ENCODE assay signal across 19 cellular contexts in the genomic region with DNA sequence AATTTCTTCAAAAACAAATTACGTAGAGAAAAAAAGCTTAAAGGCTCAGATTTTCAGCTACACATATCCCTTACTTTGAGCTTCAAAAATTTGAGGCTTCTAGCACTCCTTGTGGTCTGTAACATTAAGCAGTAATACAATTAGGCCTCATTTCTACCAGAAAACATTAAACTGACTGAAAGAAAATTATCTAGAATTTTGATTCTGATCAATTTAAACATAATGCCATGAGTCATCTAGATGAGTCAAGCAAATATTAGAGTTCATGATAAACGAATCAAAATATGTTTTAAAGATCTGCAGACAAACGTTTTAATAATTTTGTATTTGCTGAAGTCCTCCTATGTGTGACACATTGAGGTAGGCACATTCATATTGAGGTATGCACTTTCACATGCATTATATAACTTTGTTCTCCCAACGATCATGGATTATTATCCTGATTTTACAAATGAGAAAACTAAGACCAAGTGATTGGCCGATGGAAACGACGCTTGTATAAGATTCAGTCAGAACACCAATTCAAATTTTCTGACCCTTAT. TPM values are rescaled to one million over a fixed set of nuclear protein-coding genes. Genes with fewer than 3 reads are reported as not detected.
DNase-seq lines count a peak whose midpoint lies in the region; ATAC-seq, FAIRE-seq and TF ChIP-seq lines count a peak whose summit lies in the region.
"Had no signal": no experiment of that assay in that cellular context is flagged by ENCODE, and none has a peak within 500 bp of the region (broad histone marks: within the 10 kb centered on the region; RNA-seq: fewer than 3 reads in every experiment).

No MANE protein-coding gene starts in this region.

- H3K4me3 ChIP-seq in Panc1 (ENCODE audit: low read depth in 2 of 2, low read length in 2 of 2) (no peak overlapping the region), endothelial cell of umbilical vein (replicated peaks in 1 of 3; ENCODE audit: insufficient read depth in 1 of 3, low read depth in 1 of 3, low read length in 3 of 3) (no peak overlapping the region), subcutaneous abdominal adipose tissue (ENCODE audit: low read depth in 1 of 5, low read length in 5 of 5) (no peak overlapping the region)
- H3K4me3 ChIP-seq: skin epidermis had no signal

- no peak overlapping the region for H3K4me2 ChIP-seq in endothelial cell of umbilical vein (ENCODE audit: insufficient read depth, low read length)

- POLR2A ChIA-PET in Panc1 (lab: Charles Lee) (interaction anchor here (0.6 kb wide), 1 partner anchor 399 kb away, joined by 18 read pairs; no protein-coding TSS in a partner anchor), endothelial cell of umbilical vein (lab: Charles Lee) (no interaction called here)

- TF ChIP-seq CTCF in Panc1 (IDR thresholded peaks at IDR 0.05): peak; percentile 5; the same call in 1 of the 2 replicates
- TF ChIP-seq CTCF in endothelial cell of umbilical vein (IDR thresholded peaks at IDR 0.05; ENCODE audit: extremely low read depth in 1 of 2, insufficient read depth in 1 of 2, low read depth in 1 of 2, low read length in 2 of 2): no peak

- CTCF ChIA-PET in Panc1 (lab: Charles Lee) (no interaction called here), endothelial cell of umbilical vein (lab: Charles Lee) (interaction anchor here (1.0 to 2.2 kb wide), 3 partner anchors 26 to 99 kb away, joined by 3 to 6 read pairs (median 3); no protein-coding TSS in a partner anchor)

- H3K4me1 ChIP-seq in Panc1 (ENCODE audit: control insufficient read depth, insufficient read depth, low read length) (peaks cover 16% of the 10 kb centered on the region; the same call in 1 of the 2 replicates), endothelial cell of umbilical vein (ENCODE audit: control insufficient read depth, extremely low read depth, insufficient read depth, low read length) (peaks cover 27% of the 10 kb centered on the region), subcutaneous abdominal adipose tissue (ENCODE audit: control insufficient read depth in 5 of 5, insufficient read depth in 5 of 5, low read length in 5 of 5) (peaks cover 0 to 37% (median 27%) of the 10 kb centered on the region in 5 donors)

- H3K27me3 ChIP-seq in Panc1 (ENCODE audit: control insufficient read depth, insufficient read depth, low read length): no peaks in the 10 kb centered on the region
- H3K27me3 ChIP-seq in endothelial cell of umbilical vein (ENCODE audit: control insufficient read depth in 2 of 2, insufficient read depth in 2 of 2, low read length in 2 of 2): no peaks in the 10 kb centered on the region
- H3K27me3 ChIP-seq in subcutaneous abdominal adipose tissue (ENCODE audit: control insufficient read depth in 5 of 5, insufficient read depth in 4 of 5, low read length in 5 of 5): no peaks in the 10 kb centered on the region

- dilution Hi-C loops in endothelial cell of umbilical vein (cut with MboI; ENCODE audit: extremely low pct_ligation_motif_present, low sequenced_read_pairs): no loop called here

- H3K4me3 Mint-ChIP-seq in activated naive CD8-positive, alpha-beta T cell: peak overlapping the region; percentile 96
- no peak overlapping the region for H3K4me3 Mint-ChIP-seq in activated naive CD8-positive, alpha-beta T cell treated with anti-CD3 and anti-CD28 coated beads for 36 hours
- H3K4me3 Mint-ChIP-seq: activated naive CD4-positive, alpha-beta T cell treated with anti-CD3 and anti-CD28 coated beads, Interleukin-2, amount 10 ng/mL, durations not matched to agents 7 days and 5 days had no signal

- BruUV-seq in Panc1 (replicated peaks; lab: Mats Ljungman, UMichigan): no TSS peak
- BruUV-seq in endothelial cell of umbilical vein (replicated peaks; lab: Mats Ljungman, UMichigan): no TSS peak

- no peak for ATAC-seq in Panc1

- peaks cover 72% of the 10 kb centered on the region for H3K4me1 Mint-ChIP-seq in activated naive CD8-positive, alpha-beta T cell (ENCODE audit: low read depth)
- H3K4me1 Mint-ChIP-seq in activated naive CD8-positive, alpha-beta T cell treated with anti-CD3 and anti-CD28 coated beads for 36 hours: peaks cover 57% of the 10 kb centered on the region

- H3K9ac ChIP-seq in endothelial cell of umbilical vein (replicated peaks; ENCODE audit: extremely low read depth, insufficient read depth, low read length) (no peak overlapping the region), subcutaneous abdominal adipose tissue (ENCODE audit: low read length in 5 of 5) (no peak overlapping the region)

- H3K36me3 Mint-ChIP-seq in activated naive CD8-positive, alpha-beta T cell: peaks cover 9% of the 10 kb centered on the region
- peaks cover 15% of the 10 kb centered on the region for H3K36me3 Mint-ChIP-seq in activated naive CD8-positive, alpha-beta T cell treated with anti-CD3 and anti-CD28 coated beads for 36 hours

- H3K36me3 ChIP-seq in Panc1 (ENCODE audit: control insufficient read depth, insufficient read depth, low read length) (no peaks in the 10 kb centered on the region; the same call in 1 of the 2 replicates), endothelial cell of umbilical vein (ENCODE audit: control insufficient read depth in 2 of 2, extremely low read depth in 1 of 2, insufficient read depth in 2 of 2, low read length in 2 of 2) (no peaks in the 10 kb centered on the region), subcutaneous abdominal adipose tissue (ENCODE audit: control insufficient read depth in 5 of 5, insufficient read depth in 5 of 5, low read length in 5 of 5) (no peaks in the 10 kb centered on the region)

- DNase-seq in activated naive CD8-positive, alpha-beta T cell treated with anti-CD3 and anti-CD28 coated beads for 36 hours: no peak
- DNase-seq in Panc1 (ENCODE audit: low read depth, low spot score) (no peak), endothelial cell of umbilical vein (ENCODE audit: low read depth, low spot score) (no peak), SHP77 treated with DMSO at 0.1 percent for 48 hours (lab: John Stamatoyannopoulos, UW) (no peak), T-helper 2 cell (no peak)
- no peak for DNase-seq in stimulated activated CD4-positive, alpha-beta T cell treated with anti-CD3 and anti-CD28 coated beads, Interleukin-12 subunit alpha, Interleukin-12 subunit beta, amount 100 ng/mL, for 4 hours
- DNase-seq: activated CD4-positive, CD25-positive, alpha-beta regulatory T cell treated with anti-CD3 and anti-CD28 coated beads, Interleukin-2, amount 50 U/mL, for 72 hours; activated CD8-positive, alpha-beta memory T cell treated with anti-CD3 and anti-CD28 coated beads, Interleukin-2, amount 50 U/mL, for 4 hours; activated naive CD4-positive, alpha-beta T cell treated with anti-CD3 and anti-CD28 coated beads, Interleukin-2, amount 10 ng/mL, durations not matched to agents 7 days and 5 days; cerebellar nuclear complex; islet precursor cell; mesendoderm; NCI-H2029 treated with DMSO at 0.1 percent for 48 hours; NCI-H524; T-helper 1 cell had no signal

- H3K79me2 ChIP-seq in endothelial cell of umbilical vein (ENCODE audit: control insufficient read depth, insufficient read depth, low read length): peaks cover 43% of the 10 kb centered on the region

- H3K9me3 ChIP-seq in Panc1 (ENCODE audit: control insufficient read depth, insufficient read depth, low read depth, low read length) (no peaks in the 10 kb centered on the region), endothelial cell of umbilical vein (replicated peaks; ENCODE audit: control insufficient read depth, insufficient read depth, low read length) (no peaks in the 10 kb centered on the region), subcutaneous abdominal adipose tissue (ENCODE audit: control insufficient read depth in 5 of 5, low read length in 5 of 5) (no peaks in the 10 kb centered on the region)

- no peaks in the 10 kb centered on the region for H3K27me3 Mint-ChIP-seq in activated naive CD8-positive, alpha-beta T cell
- H3K27me3 Mint-ChIP-seq in activated naive CD8-positive, alpha-beta T cell treated with anti-CD3 and anti-CD28 coated beads for 36 hours: no peaks in the 10 kb centered on the region
- H3K27me3 Mint-ChIP-seq: activated naive CD4-positive, alpha-beta T cell treated with anti-CD3 and anti-CD28 coated beads, Interleukin-2, amount 10 ng/mL, durations not matched to agents 7 days and 5 days had no signal

- in situ Hi-C loops in Panc1 (cut with HindIII; ENCODE audit: low pct_unique_long_range_greater_than_20kb, low sequenced_read_pairs): no loop called here

- H4K20me1 ChIP-seq in endothelial cell of umbilical vein (replicated peaks; ENCODE audit: control insufficient read depth, extremely low read depth, insufficient read depth, low read length): no peaks in the 10 kb centered on the region

- H3K27ac Mint-ChIP-seq in activated naive CD8-positive, alpha-beta T cell: peak overlapping the region; percentile 28
- no peak overlapping the region for H3K27ac Mint-ChIP-seq in activated naive CD8-positive, alpha-beta T cell treated with anti-CD3 and anti-CD28 coated beads for 36 hours
- H3K27ac Mint-ChIP-seq: activated naive CD4-positive, alpha-beta T cell treated with anti-CD3 and anti-CD28 coated beads, Interleukin-2, amount 10 ng/mL, durations not matched to agents 7 days and 5 days had no signal

- no peak for FAIRE-seq in endothelial cell of umbilical vein (lab: Jason Lieb, UNC)
- FAIRE-seq: A204.1 had no signal

- TF ChIP-seq POLR2A in endothelial cell of umbilical vein (IDR thresholded peaks at IDR 0.05; ENCODE audit: low read depth, low read length): no peak

- H3K9me3 Mint-ChIP-seq in activated naive CD8-positive, alpha-beta T cell (ENCODE audit: low read depth): no peaks in the 10 kb centered on the region
- H3K9me3 Mint-ChIP-seq in activated naive CD8-positive, alpha-beta T cell treated with anti-CD3 and anti-CD28 coated beads for 36 hours: no peaks in the 10 kb centered on the region
- H3K9me3 Mint-ChIP-seq: activated naive CD4-positive, alpha-beta T cell treated with anti-CD3 and anti-CD28 coated beads, Interleukin-2, amount 10 ng/mL, durations not matched to agents 7 days and 5 days had no signal

- H3K9me1 ChIP-seq in endothelial cell of umbilical vein (replicated peaks; ENCODE audit: control insufficient read depth, extremely low read depth, insufficient read depth, low read length): no peaks in the 10 kb centered on the region

- H3K27ac ChIP-seq in Panc1 (ENCODE audit: low read length) (no peak overlapping the region), endothelial cell of umbilical vein (ENCODE audit: insufficient read depth, low read depth, low read length) (no peak overlapping the region), subcutaneous abdominal adipose tissue (ENCODE audit: low read depth, low read length) (peak overlapping the region; percentile 25)

- intact Hi-C loops in Panc1 (cut with micrococcal nuclease; ENCODE audit: unreplicated experiment) (no loop called here), endothelial cell of umbilical vein (cut with micrococcal nuclease) (loop anchor here (5.0 kb wide), 2 partner anchors 293 to 473 kb away; a partner anchor contains a TSS)

- H2AFZ ChIP-seq in endothelial cell of umbilical vein (ENCODE audit: low read depth, low read length): no peak overlapping the region

RNA-seq across cellular contexts. Expression of a gene that starts 4.3 kb away (rescaled TPM):
- total RNA-seq in activated naive CD8-positive, alpha-beta T cell treated with anti-CD3 and anti-CD28 coated beads for 36 hours: 10 to 100 TPM; 84.4 to 85.7 TPM
- total RNA-seq in Panc1 (2021; ENCODE audit: unreplicated experiment): 76.9 TPM
- 18.0 TPM for polyA plus RNA-seq in Panc1 (2012; ENCODE audit: insufficient read length)
- 47.6 and 53.9 TPM in 2 replicates for total RNA-seq in endothelial cell of umbilical vein
- 10.3 and 14.2 TPM in 2 replicates for polyA plus RNA-seq in endothelial cell of umbilical vein
- polyA plus RNA-seq in endothelial cell of umbilical vein (2011; cell fraction: cytosol; rRNA removed): 8.9 and 10.0 TPM in 2 replicates
- polyA plus RNA-seq in endothelial cell of umbilical vein (2011; cell fraction: nucleus; rRNA removed): 18.9 and 24.4 TPM in 2 replicates
- polyA plus RNA-seq in endothelial cell of umbilical vein (2012): 27.7 and 32.2 TPM in 2 replicates
- polyA minus RNA-seq in endothelial cell of umbilical vein: 37.8 and 57.8 TPM in 2 replicates
- polyA minus RNA-seq in endothelial cell of umbilical vein (2011; cell fraction: cytosol; rRNA and poly(A)+ RNA removed): 34.2 TPM
- polyA minus RNA-seq in endothelial cell of umbilical vein (2011; cell fraction: nucleus; rRNA and poly(A)+ RNA removed): 67.8 and 74.3 TPM in 2 replicates
